8 cellular contexts compared by ENCODE assay signal in genomic region chr12:52221912-52222457, GRCh38. TPM values are rescaled to one million over a fixed set of nuclear protein-coding genes. Genes with fewer than 3 reads are reported as not detected.
A peak's percentile ranks its signal among the peaks of the same experiment; 100 is the strongest.
DNase-seq lines count a peak whose midpoint lies in the region; ATAC-seq and TF ChIP-seq lines count a peak whose summit lies in the region.

No MANE protein-coding gene starts in this region.

- H3K4me1 Mint-ChIP-seq in Calu3 (ENCODE audit: low read depth, unreplicated experiment), result peaks cover 70% of the 10 kb centered on the region

- H3K36me3 Mint-ChIP-seq in Calu3 (ENCODE audit: insufficient read depth, unreplicated experiment), result peaks cover 13% of the 10 kb centered on the region

- no peaks in the 10 kb centered on the region for H3K27me3 Mint-ChIP-seq in Calu3 (ENCODE audit: unreplicated experiment)

- peaks cover 1% of the 10 kb centered on the region for H3K9me3 Mint-ChIP-seq in Calu3 (ENCODE audit: low read depth, unreplicated experiment)

- H3K36me3 ChIP-seq in colonic mucosa (no peaks in the 10 kb centered on the region), suprapubic skin (no peaks in the 10 kb centered on the region)

- DNase-seq in Calu3 (peak; percentile 86), HuH-7 (ENCODE audit: low spot score) (peak; percentile 46), colonic mucosa (peak; percentile 81), myocyte (ENCODE audit: low read depth) (peak; percentile 72), suprapubic skin (ENCODE audit: low spot score in 2 of 2) (peak in 1 of 2 donors; percentile 78)

- ATAC-seq in GM18502 (IDR thresholded peaks at IDR 0.05; ENCODE audit: poor library complexity, unreplicated experiment) (no peak), HG03039 (IDR thresholded peaks at IDR 0.05; ENCODE audit: unreplicated experiment) (no peak)

- H3K9ac ChIP-seq in colonic mucosa (ENCODE audit: low read depth in 2 of 2, low read length in 2 of 2), result no peak overlapping the region

- H3K9me3 ChIP-seq in colonic mucosa (no peaks in the 10 kb centered on the region), suprapubic skin (no peaks in the 10 kb centered on the region)

- H3K27me3 ChIP-seq in colonic mucosa (no peaks in the 10 kb centered on the region), suprapubic skin (peaks cover 10% of the 10 kb centered on the region)

- H3K4me1 ChIP-seq in colonic mucosa (peaks cover 3% of the 10 kb centered on the region), suprapubic skin (peaks cover 35% of the 10 kb centered on the region)

- TF ChIP-seq CTCF in Calu3 (IDR thresholded peaks at IDR 0.05; ENCODE audit: unreplicated experiment) (peak; percentile 68), WI38 (IDR thresholded peaks at IDR 0.05; ENCODE audit: low read depth, low read length) (peak; percentile 44), colonic mucosa (IDR thresholded peaks at IDR 0.05) (peak; percentile 61), suprapubic skin (IDR thresholded peaks at IDR 0.05) (peak; percentile 30 to 63)

- H3K4me3 Mint-ChIP-seq in Calu3 (ENCODE audit: low read depth, unreplicated experiment), result peak overlapping the region; percentile 36

- H3K4me3 ChIP-seq in WI38 (ENCODE audit: low read depth, low read length), result no peak overlapping the region
- no peak overlapping the region for H3K4me3 ChIP-seq in colonic mucosa
- no peak overlapping the region for H3K4me3 ChIP-seq in suprapubic skin

- CTCF ChIA-PET in Calu3 (lab: Charles Lee), result interaction anchor here (0.8 to 1.8 kb wide), 9 partner anchors 11 to 103 kb away, joined by 3 to 7 read pairs (median 3); partner anchors contain the start of genes KRT7 and KRT80

- WGBS in suprapubic skin, result 45% methylated on average over 4 of the region's 8 CpGs

- TF ChIP-seq EP300 in suprapubic skin (IDR thresholded peaks at IDR 0.05), result no peak

- H3K27ac Mint-ChIP-seq in Calu3 (ENCODE audit: unreplicated experiment), result peak overlapping the region; percentile 77

- TF ChIP-seq POLR2A in suprapubic skin (IDR thresholded peaks at IDR 0.05), result no peak

- intact Hi-C loops in Calu3 (cut with micrococcal nuclease; ENCODE audit: unreplicated experiment), result no loop called here
- intact Hi-C loops in colonic mucosa (cut with DNase I), result no loop called here

- no TSS peak for BruUV-seq in Calu3 (replicated peaks; lab: Mats Ljungman, UMichigan)

- H3K27ac ChIP-seq in colonic mucosa, result no peak overlapping the region
- peak overlapping the region; percentile 53 for H3K27ac ChIP-seq in suprapubic skin

RNA-seq across cellular contexts. Expression of gene KRT7, which starts 11.1 kb away (rescaled TPM):
- 2,370 and 2,828 TPM in 2 replicates for total RNA-seq in Calu3 (2022)
- 1 to 10 TPM; 2.1 to 4.0 TPM for total RNA-seq in colonic mucosa
- total RNA-seq in myocyte, result 3.1 and 6.6 TPM in 2 replicates
- 13.9 TPM for polyA plus RNA-seq in myocyte (2012)
- total RNA-seq in suprapubic skin, result 100 to 1,000 TPM in 3 of 4 donors, 10 to 100 TPM in 1; 95.8 to 176 (median 123) TPM

RNA-seq across cellular contexts. Expression of gene KRT80, which starts 30.2 kb away (rescaled TPM):
- 32.7 and 45.5 TPM in 2 replicates for total RNA-seq in Calu3 (2022)
- 1 to 10 TPM in 1 of 2 donors, under 1 TPM in 1; 0.66 to 4.9 TPM for total RNA-seq in colonic mucosa
- total RNA-seq in myocyte, result 46.3 and 68.4 TPM in 2 replicates
- 59.1 TPM for polyA plus RNA-seq in myocyte (2012)
- 100 to 1,000 TPM in 3 of 4 donors, 10 to 100 TPM in 1; 78.6 to 293 (median 185) TPM for total RNA-seq in suprapubic skin

RNA-seq across cellular contexts. Expression of gene KRT86, which starts 52.5 kb away (rescaled TPM):
- total RNA-seq in Calu3 (2022) (2.6 and 3.6 TPM in 2 replicates), colonic mucosa (under 1 TPM in 1 of 2 donors, not detected in 1; 0.16 TPM), myocyte (5.2 and 20.9 TPM in 2 replicates), suprapubic skin (100 to 1,000 TPM in 1 of 4 donors, 10 to 100 TPM in 2, 1 to 10 TPM in 1; 1.0 to 289 (median 37.0) TPM)
- polyA plus RNA-seq in myocyte (2012), result 5.4 TPM

Comparison
In these comparisons a context has a peak if more than half of its experiments do, and no peak if none do; other contexts are left out.
1. RNA of gene KRT7, which starts 11.1 kb away (total RNA-seq): 2,370 to 2,828 TPM in Calu3; 95.8 to 176 TPM in suprapubic skin, 3.1 to 6.6 TPM in myocyte and 2.1 to 4.0 TPM in colonic mucosa; every median in the first group is over 10 times any median in the second.
2. Peak in every context shown above with its lines, with median percentiles within 50 percentile points of each other: CTCF ChIP-seq.